In genomic region chr7:145539910-145540309, GRCh38 we compare ENCODE assay signal across 34 cellular contexts.
"Had no signal": no experiment of that assay in that cellular context is flagged by ENCODE, and none has a peak within 500 bp of the region (broad histone marks: within the 10 kb centered on the region; RNA-seq: fewer than 3 reads in every experiment).

No MANE protein-coding gene starts in this region.

- H3K27me3 ChIP-seq: MG63 had no signal

- H3K4me3 ChIP-seq: MG63 had no signal

- H3K36me3 ChIP-seq: MG63 had no signal

- DNase-seq: Karpas-422, Kasumi-1, MG63, MM.1S, MV-4-11, NCI-H1048, NCI-H1092, NCI-H1092 treated with DMSO at 0.1 percent for 48 hours, NCI-H1105, NCI-H1105 treated with DMSO at 0.1 percent for 48 hours, NCI-H1417 treated with DMSO at 0.1 percent for 48 hours, NCI-H1436, NCI-H1436 treated with DMSO at 0.1 percent for 48 hours, NCI-H146, NCI-H1694, NCI-H1694 treated with DMSO at 0.1 percent for 48 hours, NCI-H187, NCI-H187 treated with DMSO at 0.1 percent for 48 hours, NCI-H1930, NCI-H2029, NCI-H2029 treated with DMSO at 0.1 percent for 48 hours, NCI-H2081, NCI-H2081 treated with DMSO at 0.1 percent for 48 hours, NCI-H2107, NCI-H2171, NCI-H2171 treated with DMSO at 0.1 percent for 48 hours, NCI-H2227 treated with DMSO at 0.1 percent for 48 hours, NCI-H226, NCI-H345, NCI-H446, NCI-H446 treated with DMSO at 0.1 percent for 48 hours, NCI-H510A, NCI-H510A treated with DMSO at 0.1 percent for 48 hours, NCI-H524 had no signal

- H3K9me3 ChIP-seq: MG63 had no signal
